ENCODE assay signal across 24 cellular contexts in the genomic region with DNA sequence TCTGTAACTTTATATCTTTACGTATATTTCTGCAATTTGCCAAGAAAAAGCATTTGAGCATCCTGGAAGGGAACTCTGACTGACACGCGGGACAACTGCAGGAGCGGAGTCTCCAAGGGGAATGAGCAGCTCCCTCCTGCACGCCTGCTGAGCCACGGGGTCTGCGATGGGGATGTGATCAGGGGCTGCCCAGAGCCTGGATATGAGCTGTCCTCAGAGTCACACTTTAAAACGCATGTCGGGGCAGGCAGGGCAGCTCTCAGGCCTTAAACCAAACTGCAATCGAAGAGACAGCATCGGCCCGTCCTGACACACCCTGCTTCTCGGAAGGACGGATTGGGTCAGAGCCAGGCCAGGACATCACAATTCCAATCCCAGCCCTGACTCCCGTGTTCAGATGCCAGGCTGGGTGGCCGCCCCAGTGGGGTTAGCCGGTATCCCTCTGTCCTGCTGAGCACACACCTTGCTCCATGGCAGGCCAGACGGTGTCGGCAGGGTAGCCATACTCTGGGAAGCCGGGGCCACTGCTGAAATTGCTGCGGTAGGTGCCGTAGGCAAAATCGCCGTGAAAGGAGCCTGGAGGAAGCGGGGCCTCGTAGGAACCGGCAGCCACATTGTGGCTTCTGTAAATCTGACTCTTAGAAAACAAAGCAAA.
"Had no signal": no experiment of that assay in that cellular context is flagged by ENCODE, and none has a peak within 500 bp of the region (broad histone marks: within the 10 kb centered on the region; RNA-seq: fewer than 3 reads in every experiment).

No MANE protein-coding gene starts in this region.

- H3K27me3 Mint-ChIP-seq: IgD-negative memory B cell had no signal

- H3K27ac ChIP-seq: HL-60, SJCRH30 had no signal

- H3K4me3 ChIP-seq: SJCRH30 had no signal

- H3K27me3 ChIP-seq: SJCRH30 had no signal

- H3K9me3 ChIP-seq: SJCRH30 had no signal

- H3K9me3 Mint-ChIP-seq: IgD-negative memory B cell had no signal

- DNase-seq: KBM-7, MV-4-11, NCI-H1048, NCI-H1105, NCI-H1417 treated with DMSO at 0.1 percent for 48 hours, NCI-H146, NCI-H1694 treated with DMSO at 0.1 percent for 48 hours, NCI-H1930, NCI-H2081, NCI-H2107, NCI-H226, NCI-H446, NCI-H510A, NCI-H524 treated with DMSO at 0.1 percent for 48 hours, NCI-H69, NCI-H774, RPMI8226, SHP77 treated with DMSO at 0.1 percent for 48 hours, SJCRH30 had no signal

- ATAC-seq: SK-N-SH treated with all-trans-retinoic acid at 6 μM for 48 hours had no signal

- H3K27ac Mint-ChIP-seq: IgD-negative memory B cell had no signal

- H3K4me1 Mint-ChIP-seq: IgD-negative memory B cell had no signal

- FAIRE-seq: HTR-8/SVneo, RCC 7860 had no signal
